ENCODE assay signal across 24 cellular contexts in the genomic region with DNA sequence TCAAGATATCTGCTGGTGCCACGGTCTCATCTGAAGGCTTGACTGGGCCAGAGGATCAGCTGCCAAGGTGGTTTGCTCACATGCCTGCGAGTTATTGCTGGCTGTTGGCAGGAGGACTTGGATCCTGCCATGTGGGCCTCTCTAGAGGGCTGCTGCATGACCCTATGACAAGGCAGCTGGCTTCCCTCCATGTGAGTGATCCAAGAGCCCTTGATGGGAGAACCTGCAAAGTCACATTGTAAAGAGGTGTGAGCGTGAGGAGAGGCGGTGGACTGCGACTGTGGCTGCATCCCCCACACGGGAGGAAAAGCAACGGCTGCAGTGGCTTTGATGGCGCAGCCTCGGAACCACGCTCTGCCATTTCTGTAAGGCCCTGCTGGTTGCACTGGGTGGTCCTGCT. TPM values are rescaled to one million over a fixed set of nuclear protein-coding genes. Genes with fewer than 3 reads are reported as not detected.
DNase-seq lines count a peak whose midpoint lies in the region; ATAC-seq and TF ChIP-seq lines count a peak whose summit lies in the region.
"Had no signal": no experiment of that assay in that cellular context is flagged by ENCODE, and none has a peak within 500 bp of the region (broad histone marks: within the 10 kb centered on the region; RNA-seq: fewer than 3 reads in every experiment).

No MANE protein-coding gene starts in this region.

- no peaks in the 10 kb centered on the region for H3K9me3 Mint-ChIP-seq in progenitor cell of endocrine pancreas (ENCODE audit: low read depth)
- H3K9me3 Mint-ChIP-seq in CD8-positive, alpha-beta T cell = no peaks in the 10 kb centered on the region

- peak overlapping the region; percentile 5 for H3K27ac Mint-ChIP-seq in progenitor cell of endocrine pancreas
- no peak overlapping the region for H3K27ac Mint-ChIP-seq in CD8-positive, alpha-beta T cell
- H3K27ac Mint-ChIP-seq: CD14-positive monocyte, H9 had no signal

- TF ChIP-seq CTCF in progenitor cell of endocrine pancreas (IDR thresholded peaks at IDR 0.05; ENCODE audit: unreplicated experiment) = no peak
- no peak for TF ChIP-seq CTCF in CD8-positive, alpha-beta T cell (IDR thresholded peaks at IDR 0.05)

- H3K27ac ChIP-seq in CD8-positive, alpha-beta T cell (ENCODE audit: low read depth, low read length) = no peak overlapping the region
- H3K27ac ChIP-seq: GM23248 had no signal

- no peaks in the 10 kb centered on the region for H3K36me3 ChIP-seq in CD8-positive, alpha-beta T cell (ENCODE audit: insufficient read depth, low read length)

- H3K36me3 Mint-ChIP-seq in progenitor cell of endocrine pancreas (ENCODE audit: insufficient read depth) = peaks cover 1% of the 10 kb centered on the region
- no peaks in the 10 kb centered on the region for H3K36me3 Mint-ChIP-seq in CD8-positive, alpha-beta T cell
- H3K36me3 Mint-ChIP-seq: CD14-positive monocyte had no signal

- POLR2A ChIA-PET in CD8-positive, alpha-beta T cell (lab: Charles Lee) = no interaction called here

- CTCF ChIA-PET in CD8-positive, alpha-beta T cell (lab: Charles Lee) = interaction anchor here (1.3 to 1.5 kb wide), 2 partner anchors 16 to 230 kb away, joined by 3 to 8 read pairs; no protein-coding TSS in a partner anchor

- H3K4me3 Mint-ChIP-seq in progenitor cell of endocrine pancreas (ENCODE audit: low read depth) = no peak overlapping the region
- no peak overlapping the region for H3K4me3 Mint-ChIP-seq in CD8-positive, alpha-beta T cell
- H3K4me3 Mint-ChIP-seq: CD14-positive monocyte, H9 had no signal

- DNase-seq in NCI-H345 (lab: John Stamatoyannopoulos, UW) (peak; percentile 22), NCI-H345 treated with DMSO at 0.1 percent for 48 hours (lab: John Stamatoyannopoulos, UW; ENCODE audit: unreplicated experiment) (no peak), NCI-H2029 treated with DMSO at 0.1 percent for 48 hours (lab: John Stamatoyannopoulos, UW) (peak; percentile 2), left kidney (ENCODE audit: low read depth, low spot score) (peak; percentile 51), progenitor cell of endocrine pancreas (ENCODE audit: low spot score, unreplicated experiment) (no peak), medulla oblongata (ENCODE audit: extremely low spot score) (no peak)
- DNase-seq in CD8-positive, alpha-beta T cell = no peak
- DNase-seq: AML-193, GM23248, H9, KG1, NCI-H1092, NCI-H1436, NCI-H187 treated with DMSO at 0.1 percent for 48 hours, NCI-H2171, NCI-H69, SIG-M5, SK-N-SH had no signal

- H3K27me3 ChIP-seq in CD8-positive, alpha-beta T cell (ENCODE audit: insufficient read depth, low read length) = no peaks in the 10 kb centered on the region

- no peaks in the 10 kb centered on the region for H3K4me1 ChIP-seq in CD8-positive, alpha-beta T cell (ENCODE audit: insufficient read depth, low read length)

- intact Hi-C loops in CD8-positive, alpha-beta T cell (cut with DNase I, micrococcal nuclease) = loop anchor here (5.0 kb wide), 2 partner anchors 77 to 97 kb away; a partner anchor contains a TSS

- no peak overlapping the region for H3K4me3 ChIP-seq in CD8-positive, alpha-beta T cell (ENCODE audit: low read depth, low read length)
- H3K4me3 ChIP-seq: GM23248 had no signal

- no peaks in the 10 kb centered on the region for H3K27me3 Mint-ChIP-seq in progenitor cell of endocrine pancreas
- H3K27me3 Mint-ChIP-seq in CD8-positive, alpha-beta T cell (ENCODE audit: low read depth) = peaks cover 5% of the 10 kb centered on the region

- H3K9me3 ChIP-seq in CD8-positive, alpha-beta T cell (ENCODE audit: low read length) = no peaks in the 10 kb centered on the region
- H3K9me3 ChIP-seq: SK-N-SH had no signal

- peaks cover 33% of the 10 kb centered on the region for H3K4me1 Mint-ChIP-seq in progenitor cell of endocrine pancreas (ENCODE audit: low read depth)
- peaks cover 6% of the 10 kb centered on the region for H3K4me1 Mint-ChIP-seq in CD8-positive, alpha-beta T cell (ENCODE audit: low read depth)

- ATAC-seq in GM21423 (IDR thresholded peaks at IDR 0.05; ENCODE audit: unreplicated experiment) = no peak
- no peak for ATAC-seq in CD8-positive, alpha-beta T cell
- ATAC-seq: Panc1 had no signal

RNA-seq across cellular contexts. Expression of a gene that starts 4.0 kb away (rescaled TPM):
- 0.16 TPM in 1 of 2 replicates, not detected in the other for total RNA-seq in progenitor cell of endocrine pancreas
- total RNA-seq in CD8-positive, alpha-beta T cell = not detected
- total RNA-seq: A172, GM23248, H9, HT1080, NCI-H460 had no signal

RNA-seq across cellular contexts. Expression of a gene that starts 49.3 kb away (rescaled TPM):
- total RNA-seq in progenitor cell of endocrine pancreas = not detected in 2 replicates
- not detected for total RNA-seq in CD8-positive, alpha-beta T cell
- total RNA-seq: A172, GM23248, H9, NCI-H460 had no signal

RNA-seq across cellular contexts. Expression of a gene that starts 59.1 kb away (rescaled TPM):
- total RNA-seq in progenitor cell of endocrine pancreas = not detected in 2 replicates
- not detected for total RNA-seq in CD8-positive, alpha-beta T cell
- total RNA-seq: GM23248 had no signal

Comparison
In these comparisons a context has a peak if more than half of its experiments do, and no peak if none do; other contexts are left out.
1. DNase-seq: peak in NCI-H345 (single experiment), NCI-H2029 treated with DMSO at 0.1 percent for 48 hours (single experiment) and left kidney (single experiment); none in NCI-H345 treated with DMSO at 0.1 percent for 48 hours (single experiment), progenitor cell of endocrine pancreas (single experiment), medulla oblongata (single experiment) and CD8-positive, alpha-beta T cell (0 of 7).